In genomic region chr2:218276986-218277755, GRCh38 we compare ENCODE assay signal across 11 cellular contexts. TPM values are rescaled to one million over a fixed set of nuclear protein-coding genes. Genes with fewer than 3 reads are reported as not detected.
DNase-seq lines count a peak whose midpoint lies in the region; ATAC-seq and TF ChIP-seq lines count a peak whose summit lies in the region.
"Had no signal": no experiment of that assay in that cellular context is flagged by ENCODE, and none has a peak within 500 bp of the region (broad histone marks: within the 10 kb centered on the region; RNA-seq: fewer than 3 reads in every experiment).

No MANE protein-coding gene starts in this region.

- peak overlapping the region; percentile 35 for H3K27ac Mint-ChIP-seq in activated naive CD4-positive, alpha-beta T cell treated with anti-CD3 and anti-CD28 coated beads for 36 hours
- H3K27ac Mint-ChIP-seq in activated CD8-positive, alpha-beta T cell treated with anti-CD3 and anti-CD28 coated beads, Interleukin-2, amount 10 ng/mL, durations not matched to agents 7 days and 5 days: peak overlapping the region; percentile 18

- H3K27me3 Mint-ChIP-seq in activated naive CD4-positive, alpha-beta T cell treated with anti-CD3 and anti-CD28 coated beads for 36 hours (ENCODE audit: low read depth): no peaks in the 10 kb centered on the region
- no peaks in the 10 kb centered on the region for H3K27me3 Mint-ChIP-seq in activated CD8-positive, alpha-beta T cell treated with anti-CD3 and anti-CD28 coated beads, Interleukin-2, amount 10 ng/mL, durations not matched to agents 7 days and 5 days (ENCODE audit: low read depth)

- H3K27ac ChIP-seq in suprapubic skin: peak overlapping the region; percentile 2
- H3K27ac ChIP-seq: SJCRH30 had no signal

- H3K36me3 ChIP-seq in suprapubic skin: peaks cover 84% of the 10 kb centered on the region

- no peak overlapping the region for H3K4me3 Mint-ChIP-seq in activated naive CD4-positive, alpha-beta T cell treated with anti-CD3 and anti-CD28 coated beads for 36 hours
- no peak overlapping the region for H3K4me3 Mint-ChIP-seq in activated CD8-positive, alpha-beta T cell treated with anti-CD3 and anti-CD28 coated beads, Interleukin-2, amount 10 ng/mL, durations not matched to agents 7 days and 5 days

- no peak for TF ChIP-seq EP300 in suprapubic skin (IDR thresholded peaks at IDR 0.05)

- peaks cover 57% of the 10 kb centered on the region for H3K4me1 ChIP-seq in suprapubic skin
- H3K4me1 ChIP-seq: SJCRH30 had no signal

- TF ChIP-seq CTCF in fibroblast of mammary gland (conservative IDR thresholded peaks at IDR 0.05; ENCODE audit: control insufficient read depth, insufficient read depth, low read depth, low read length) (peak; percentile 16), suprapubic skin (IDR thresholded peaks at IDR 0.05) (no peak)

- WGBS in suprapubic skin: 67% methylated on average over 11 of the region's 12 CpGs

- H3K36me3 Mint-ChIP-seq in activated naive CD4-positive, alpha-beta T cell treated with anti-CD3 and anti-CD28 coated beads for 36 hours (ENCODE audit: low read depth): peaks cover 29% of the 10 kb centered on the region
- H3K36me3 Mint-ChIP-seq in activated CD8-positive, alpha-beta T cell treated with anti-CD3 and anti-CD28 coated beads, Interleukin-2, amount 10 ng/mL, durations not matched to agents 7 days and 5 days (ENCODE audit: low read depth): peaks cover 57% of the 10 kb centered on the region

- no peak for DNase-seq in activated naive CD4-positive, alpha-beta T cell treated with anti-CD3 and anti-CD28 coated beads for 36 hours
- DNase-seq in activated naive CD4-positive, alpha-beta T cell treated with Interleukin-2 at 50 U/mL for 16 hours: no peak
- no peak for DNase-seq in activated CD8-positive, alpha-beta T cell treated with anti-CD3 and anti-CD28 coated beads, Interleukin-2, amount 10 ng/mL, durations not matched to agents 7 days and 5 days
- no peak for DNase-seq in fibroblast of mammary gland (ENCODE audit: low read depth)
- DNase-seq in suprapubic skin (ENCODE audit: low spot score in 2 of 2): no peak
- no peak for DNase-seq in central memory CD4-positive, alpha-beta T cell
- no peak for DNase-seq in C1 segment of cervical spinal cord (lab: John Stamatoyannopoulos, UW)
- no peak for DNase-seq in stimulated activated CD4-positive, alpha-beta T cell treated with anti-CD3 and anti-CD28 coated beads, Interleukin-12 subunit alpha, Interleukin-12 subunit beta, amount 100 ng/mL, for 4 hours
- DNase-seq: activated CD4-positive, alpha-beta T cell treated with anti-CD3 and anti-CD28 coated beads, Interleukin-2, amount 50 U/mL, for 1 hour; H7; SJCRH30 had no signal

- peaks cover 15% of the 10 kb centered on the region for H3K4me1 Mint-ChIP-seq in activated naive CD4-positive, alpha-beta T cell treated with anti-CD3 and anti-CD28 coated beads for 36 hours (ENCODE audit: low read depth)
- peaks cover 13% of the 10 kb centered on the region for H3K4me1 Mint-ChIP-seq in activated CD8-positive, alpha-beta T cell treated with anti-CD3 and anti-CD28 coated beads, Interleukin-2, amount 10 ng/mL, durations not matched to agents 7 days and 5 days (ENCODE audit: low read depth)

- POLR2A ChIA-PET in activated CD8-positive, alpha-beta T cell treated with anti-CD3 and anti-CD28 coated beads, Interleukin-2, amount 10 ng/mL, durations not matched to agents 7 days and 5 days (lab: Charles Lee): interaction anchor here (1.7 kb wide), 1 partner anchor 8 kb away, joined by 4 read pairs; no protein-coding TSS in a partner anchor

- intact Hi-C loops in activated naive CD4-positive, alpha-beta T cell treated with anti-CD3 and anti-CD28 coated beads for 36 hours (cut with micrococcal nuclease): no loop called here

- no peaks in the 10 kb centered on the region for H3K9me3 ChIP-seq in suprapubic skin
- H3K9me3 ChIP-seq: SJCRH30 had no signal

- no peaks in the 10 kb centered on the region for H3K27me3 ChIP-seq in suprapubic skin
- H3K27me3 ChIP-seq: SJCRH30 had no signal

- CTCF ChIA-PET in activated naive CD4-positive, alpha-beta T cell treated with anti-CD3 and anti-CD28 coated beads for 36 hours (lab: Charles Lee): interaction anchor here (7.4 kb wide), 1 partner anchor 10 kb away, joined by 214 read pairs; the partner anchor contains the start of gene TMBIM1
- CTCF ChIA-PET in activated CD8-positive, alpha-beta T cell treated with anti-CD3 and anti-CD28 coated beads, Interleukin-2, amount 10 ng/mL, durations not matched to agents 7 days and 5 days (lab: Charles Lee): interaction anchor here (0.8 to 7.5 kb wide), 2 partner anchors 8 to 15 kb away, joined by 5 to 158 read pairs; partner anchors contain the start of gene TMBIM1

- TF ChIP-seq POLR2A in suprapubic skin (IDR thresholded peaks at IDR 0.05): no peak

- H3K9me3 Mint-ChIP-seq in activated naive CD4-positive, alpha-beta T cell treated with anti-CD3 and anti-CD28 coated beads for 36 hours: no peaks in the 10 kb centered on the region
- no peaks in the 10 kb centered on the region for H3K9me3 Mint-ChIP-seq in activated CD8-positive, alpha-beta T cell treated with anti-CD3 and anti-CD28 coated beads, Interleukin-2, amount 10 ng/mL, durations not matched to agents 7 days and 5 days (ENCODE audit: insufficient read depth)

- H3K4me3 ChIP-seq in fibroblast of mammary gland (ENCODE audit: control insufficient read depth, low read depth, low read length) (no peak overlapping the region), suprapubic skin (no peak overlapping the region)
- H3K4me3 ChIP-seq: SJCRH30 had no signal

- no peak for ATAC-seq in activated CD8-positive, alpha-beta T cell treated with anti-CD3 and anti-CD28 coated beads, Interleukin-2, amount 10 ng/mL, durations not matched to agents 7 days and 5 days

RNA-seq across cellular contexts. Expression of gene PNKD, which starts 6.9 kb away (rescaled TPM):
- 10 to 100 TPM; 20.4 to 21.4 TPM for total RNA-seq in activated naive CD4-positive, alpha-beta T cell treated with anti-CD3 and anti-CD28 coated beads for 36 hours
- total RNA-seq in activated CD8-positive, alpha-beta T cell treated with anti-CD3 and anti-CD28 coated beads, Interleukin-2, amount 10 ng/mL, durations not matched to agents 7 days and 5 days: 10 to 100 TPM; 36.7 to 37.6 TPM
- total RNA-seq in suprapubic skin: 10 to 100 TPM; 33.4 to 66.4 (median 49.4) TPM

RNA-seq across cellular contexts. Expression of gene AAMP, which starts 7.2 kb away (rescaled TPM):
- total RNA-seq in activated naive CD4-positive, alpha-beta T cell treated with anti-CD3 and anti-CD28 coated beads for 36 hours: 10 to 100 TPM; 58.7 to 59.4 TPM
- total RNA-seq in activated CD8-positive, alpha-beta T cell treated with anti-CD3 and anti-CD28 coated beads, Interleukin-2, amount 10 ng/mL, durations not matched to agents 7 days and 5 days: 10 to 100 TPM; 52.6 to 56.2 TPM
- total RNA-seq in suprapubic skin: 100 to 1,000 TPM; 103 to 154 (median 144) TPM

RNA-seq across cellular contexts. Expression of gene TMBIM1, which starts 15.1 kb away (rescaled TPM):
- total RNA-seq in activated naive CD4-positive, alpha-beta T cell treated with anti-CD3 and anti-CD28 coated beads for 36 hours: 10 to 100 TPM; 43.1 to 43.4 TPM
- 10 to 100 TPM; 52.9 to 58.9 TPM for total RNA-seq in activated CD8-positive, alpha-beta T cell treated with anti-CD3 and anti-CD28 coated beads, Interleukin-2, amount 10 ng/mL, durations not matched to agents 7 days and 5 days
- total RNA-seq in suprapubic skin: 100 to 1,000 TPM; 234 to 370 (median 319) TPM

RNA-seq across cellular contexts. Expression of gene GPBAR1, which starts 16.4 kb away (rescaled TPM):
- under 1 TPM in 1 of 2 experiments, not detected in 1; 0.10 TPM for total RNA-seq in activated naive CD4-positive, alpha-beta T cell treated with anti-CD3 and anti-CD28 coated beads for 36 hours
- total RNA-seq in activated CD8-positive, alpha-beta T cell treated with anti-CD3 and anti-CD28 coated beads, Interleukin-2, amount 10 ng/mL, durations not matched to agents 7 days and 5 days: under 1 TPM; 0.97 TPM
- total RNA-seq in suprapubic skin: 1 to 10 TPM in 2 of 4 donors, under 1 TPM in 1, not detected in 1; 0.98 to 2.0 (median 1.6) TPM
- total RNA-seq: H7 had no signal
